ENCODE assay signal across 1 cellular context in the genomic region with DNA sequence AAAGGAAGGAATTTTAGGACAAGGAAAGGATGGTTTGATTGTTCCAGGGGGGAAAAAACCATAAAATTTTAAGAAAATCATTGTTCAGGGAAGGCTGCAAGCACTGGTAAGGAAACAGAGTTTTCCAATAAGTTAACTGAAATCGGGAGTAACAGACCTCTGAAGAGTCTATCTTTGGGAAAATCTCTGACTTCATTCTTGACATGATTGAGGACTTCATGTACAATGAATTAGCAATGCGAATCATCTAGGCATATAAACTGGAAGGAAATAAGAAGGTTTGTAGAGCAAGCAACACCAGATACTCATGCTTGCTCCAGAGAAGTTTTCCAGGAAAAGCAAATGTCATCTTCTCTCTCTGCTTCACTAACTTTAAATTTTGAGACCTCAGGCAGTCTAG.
TF ChIP-seq lines count a peak whose summit lies in the region.

No MANE protein-coding gene starts in this region.

TF ChIP-seq in GM23338, 12 proteins besides CTCF, POLR2A, EP300 and RAD21 (continued from another document):
- TF ChIP-seq, protein P1, sequence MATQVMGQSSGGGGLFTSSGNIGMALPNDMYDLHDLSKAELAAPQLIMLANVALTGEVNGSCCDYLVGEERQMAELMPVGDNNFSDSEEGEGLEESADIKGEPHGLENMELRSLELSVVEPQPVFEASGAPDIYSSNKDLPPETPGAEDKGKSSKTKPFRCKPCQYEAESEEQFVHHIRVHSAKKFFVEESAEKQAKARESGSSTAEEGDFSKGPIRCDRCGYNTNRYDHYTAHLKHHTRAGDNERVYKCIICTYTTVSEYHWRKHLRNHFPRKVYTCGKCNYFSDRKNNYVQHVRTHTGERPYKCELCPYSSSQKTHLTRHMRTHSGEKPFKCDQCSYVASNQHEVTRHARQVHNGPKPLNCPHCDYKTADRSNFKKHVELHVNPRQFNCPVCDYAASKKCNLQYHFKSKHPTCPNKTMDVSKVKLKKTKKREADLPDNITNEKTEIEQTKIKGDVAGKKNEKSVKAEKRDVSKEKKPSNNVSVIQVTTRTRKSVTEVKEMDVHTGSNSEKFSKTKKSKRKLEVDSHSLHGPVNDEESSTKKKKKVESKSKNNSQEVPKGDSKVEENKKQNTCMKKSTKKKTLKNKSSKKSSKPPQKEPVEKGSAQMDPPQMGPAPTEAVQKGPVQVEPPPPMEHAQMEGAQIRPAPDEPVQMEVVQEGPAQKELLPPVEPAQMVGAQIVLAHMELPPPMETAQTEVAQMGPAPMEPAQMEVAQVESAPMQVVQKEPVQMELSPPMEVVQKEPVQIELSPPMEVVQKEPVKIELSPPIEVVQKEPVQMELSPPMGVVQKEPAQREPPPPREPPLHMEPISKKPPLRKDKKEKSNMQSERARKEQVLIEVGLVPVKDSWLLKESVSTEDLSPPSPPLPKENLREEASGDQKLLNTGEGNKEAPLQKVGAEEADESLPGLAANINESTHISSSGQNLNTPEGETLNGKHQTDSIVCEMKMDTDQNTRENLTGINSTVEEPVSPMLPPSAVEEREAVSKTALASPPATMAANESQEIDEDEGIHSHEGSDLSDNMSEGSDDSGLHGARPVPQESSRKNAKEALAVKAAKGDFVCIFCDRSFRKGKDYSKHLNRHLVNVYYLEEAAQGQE (IDR thresholded peaks at IDR 0.05; ENCODE audit: unreplicated experiment) = no peak
- TF ChIP-seq, protein P2, sequence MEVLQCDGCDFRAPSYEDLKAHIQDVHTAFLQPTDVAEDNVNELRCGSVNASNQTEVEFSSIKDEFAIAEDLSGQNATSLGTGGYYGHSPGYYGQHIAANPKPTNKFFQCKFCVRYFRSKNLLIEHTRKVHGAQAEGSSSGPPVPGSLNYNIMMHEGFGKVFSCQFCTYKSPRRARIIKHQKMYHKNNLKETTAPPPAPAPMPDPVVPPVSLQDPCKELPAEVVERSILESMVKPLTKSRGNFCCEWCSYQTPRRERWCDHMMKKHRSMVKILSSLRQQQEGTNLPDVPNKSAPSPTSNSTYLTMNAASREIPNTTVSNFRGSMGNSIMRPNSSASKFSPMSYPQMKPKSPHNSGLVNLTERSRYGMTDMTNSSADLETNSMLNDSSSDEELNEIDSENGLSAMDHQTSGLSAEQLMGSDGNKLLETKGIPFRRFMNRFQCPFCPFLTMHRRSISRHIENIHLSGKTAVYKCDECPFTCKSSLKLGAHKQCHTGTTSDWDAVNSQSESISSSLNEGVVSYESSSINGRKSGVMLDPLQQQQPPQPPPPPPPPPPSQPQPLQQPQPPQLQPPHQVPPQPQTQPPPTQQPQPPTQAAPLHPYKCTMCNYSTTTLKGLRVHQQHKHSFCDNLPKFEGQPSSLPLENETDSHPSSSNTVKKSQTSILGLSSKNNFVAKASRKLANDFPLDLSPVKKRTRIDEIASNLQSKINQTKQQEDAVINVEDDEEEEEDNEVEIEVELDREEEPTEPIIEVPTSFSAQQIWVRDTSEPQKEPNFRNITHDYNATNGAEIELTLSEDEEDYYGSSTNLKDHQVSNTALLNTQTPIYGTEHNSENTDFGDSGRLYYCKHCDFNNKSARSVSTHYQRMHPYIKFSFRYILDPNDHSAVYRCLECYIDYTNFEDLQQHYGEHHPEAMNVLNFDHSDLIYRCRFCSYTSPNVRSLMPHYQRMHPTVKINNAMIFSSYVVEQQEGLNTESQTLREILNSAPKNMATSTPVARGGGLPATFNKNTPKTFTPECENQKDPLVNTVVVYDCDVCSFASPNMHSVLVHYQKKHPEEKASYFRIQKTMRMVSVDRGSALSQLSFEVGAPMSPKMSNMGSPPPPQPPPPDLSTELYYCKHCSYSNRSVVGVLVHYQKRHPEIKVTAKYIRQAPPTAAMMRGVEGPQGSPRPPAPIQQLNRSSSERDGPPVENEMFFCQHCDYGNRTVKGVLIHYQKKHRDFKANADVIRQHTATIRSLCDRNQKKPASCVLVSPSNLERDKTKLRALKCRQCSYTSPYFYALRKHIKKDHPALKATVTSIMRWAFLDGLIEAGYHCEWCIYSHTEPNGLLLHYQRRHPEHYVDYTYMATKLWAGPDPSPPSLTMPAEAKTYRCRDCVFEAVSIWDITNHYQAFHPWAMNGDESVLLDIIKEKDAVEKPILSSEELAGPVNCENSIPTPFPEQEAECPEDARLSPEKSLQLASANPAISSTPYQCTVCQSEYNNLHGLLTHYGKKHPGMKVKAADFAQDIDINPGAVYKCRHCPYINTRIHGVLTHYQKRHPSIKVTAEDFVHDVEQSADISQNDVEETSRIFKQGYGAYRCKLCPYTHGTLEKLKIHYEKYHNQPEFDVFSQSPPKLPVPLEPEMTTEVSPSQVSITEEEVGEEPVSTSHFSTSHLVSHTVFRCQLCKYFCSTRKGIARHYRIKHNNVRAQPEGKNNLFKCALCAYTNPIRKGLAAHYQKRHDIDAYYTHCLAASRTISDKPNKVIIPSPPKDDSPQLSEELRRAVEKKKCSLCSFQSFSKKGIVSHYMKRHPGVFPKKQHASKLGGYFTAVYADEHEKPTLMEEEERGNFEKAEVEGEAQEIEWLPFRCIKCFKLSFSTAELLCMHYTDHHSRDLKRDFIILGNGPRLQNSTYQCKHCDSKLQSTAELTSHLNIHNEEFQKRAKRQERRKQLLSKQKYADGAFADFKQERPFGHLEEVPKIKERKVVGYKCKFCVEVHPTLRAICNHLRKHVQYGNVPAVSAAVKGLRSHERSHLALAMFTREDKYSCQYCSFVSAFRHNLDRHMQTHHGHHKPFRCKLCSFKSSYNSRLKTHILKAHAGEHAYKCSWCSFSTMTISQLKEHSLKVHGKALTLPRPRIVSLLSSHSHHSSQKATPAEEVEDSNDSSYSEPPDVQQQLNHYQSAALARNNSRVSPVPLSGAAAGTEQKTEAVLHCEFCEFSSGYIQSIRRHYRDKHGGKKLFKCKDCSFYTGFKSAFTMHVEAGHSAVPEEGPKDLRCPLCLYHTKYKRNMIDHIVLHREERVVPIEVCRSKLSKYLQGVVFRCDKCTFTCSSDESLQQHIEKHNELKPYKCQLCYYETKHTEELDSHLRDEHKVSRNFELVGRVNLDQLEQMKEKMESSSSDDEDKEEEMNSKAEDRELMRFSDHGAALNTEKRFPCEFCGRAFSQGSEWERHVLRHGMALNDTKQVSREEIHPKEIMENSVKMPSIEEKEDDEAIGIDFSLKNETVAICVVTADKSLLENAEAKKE (CRISPR knock-in tag; IDR thresholded peaks at IDR 0.05) = no peak
- TF ChIP-seq EZH2 (IDR thresholded peaks at IDR 0.05; ENCODE audit: low read depth, unreplicated experiment) = no peak
- TF ChIP-seq NANOG (IDR thresholded peaks at IDR 0.05; ENCODE audit: borderline replicate concordance) = no peak
- no peak for TF ChIP-seq JUNB (IDR thresholded peaks at IDR 0.05; ENCODE audit: unreplicated experiment)
- TF ChIP-seq ZNF114 (CRISPR knock-in tag; IDR thresholded peaks at IDR 0.05) = no peak
- TF ChIP-seq, protein P3, sequence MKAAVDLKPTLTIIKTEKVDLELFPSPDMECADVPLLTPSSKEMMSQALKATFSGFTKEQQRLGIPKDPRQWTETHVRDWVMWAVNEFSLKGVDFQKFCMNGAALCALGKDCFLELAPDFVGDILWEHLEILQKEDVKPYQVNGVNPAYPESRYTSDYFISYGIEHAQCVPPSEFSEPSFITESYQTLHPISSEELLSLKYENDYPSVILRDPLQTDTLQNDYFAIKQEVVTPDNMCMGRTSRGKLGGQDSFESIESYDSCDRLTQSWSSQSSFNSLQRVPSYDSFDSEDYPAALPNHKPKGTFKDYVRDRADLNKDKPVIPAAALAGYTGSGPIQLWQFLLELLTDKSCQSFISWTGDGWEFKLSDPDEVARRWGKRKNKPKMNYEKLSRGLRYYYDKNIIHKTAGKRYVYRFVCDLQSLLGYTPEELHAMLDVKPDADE (IDR thresholded peaks at IDR 0.05) = no peak
- no peak for TF ChIP-seq CREB1 (CRISPR knock-in tag; IDR thresholded peaks at IDR 0.05; ENCODE audit: low read depth)
- TF ChIP-seq EZH2phosphoT487 (IDR thresholded peaks at IDR 0.05; ENCODE audit: unreplicated experiment) = no peak
- TF ChIP-seq STAT1 (IDR thresholded peaks at IDR 0.05; ENCODE audit: unreplicated experiment) = no peak
TF ChIP-seq in GM23338: peak in this region for 0.
